Comparison of ENCODE assay signal across 9 cellular contexts in the genomic region with DNA sequence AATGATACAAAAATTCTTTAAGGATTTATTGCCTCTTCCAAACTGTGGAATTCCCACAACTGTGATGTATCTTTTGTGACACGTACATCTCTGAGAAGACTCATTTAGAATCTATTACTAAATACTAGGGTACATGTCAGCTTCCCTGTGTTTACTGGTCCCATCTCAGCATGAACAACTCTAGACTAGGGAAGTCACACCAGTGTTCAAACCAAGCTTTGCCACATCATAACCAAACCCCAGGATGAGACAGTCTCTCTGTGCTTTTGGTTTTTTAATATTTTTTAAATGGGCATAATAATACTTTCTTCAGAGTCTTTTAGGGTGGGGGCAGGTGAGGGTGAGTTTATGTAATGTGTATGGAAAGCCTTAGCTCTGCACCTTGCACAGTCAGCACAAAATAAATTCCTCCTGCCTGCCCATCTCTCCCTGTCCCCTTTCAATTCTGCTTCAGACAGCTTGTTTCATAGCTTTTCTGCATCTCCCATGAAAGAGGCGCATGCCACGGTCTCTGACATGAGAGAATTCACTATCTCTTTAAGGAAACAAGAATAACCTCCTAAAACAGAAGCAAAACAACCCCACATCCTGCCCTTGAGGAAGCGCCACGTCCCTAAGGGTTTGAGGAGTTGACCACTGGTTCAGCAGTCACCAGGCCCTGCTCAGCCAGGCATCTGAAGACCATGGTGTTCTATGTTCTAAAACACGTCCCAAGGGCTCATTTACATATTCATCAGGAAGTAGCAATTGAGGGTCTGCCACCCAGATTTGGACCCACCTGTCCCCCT.
DNase-seq lines count a peak whose midpoint lies in the region; ATAC-seq and TF ChIP-seq lines count a peak whose summit lies in the region.
"Had no signal": no experiment of that assay in that cellular context is flagged by ENCODE, and none has a peak within 500 bp of the region (broad histone marks: within the 10 kb centered on the region; RNA-seq: fewer than 3 reads in every experiment).

No MANE protein-coding gene starts in this region.

- H3K4me1 ChIP-seq in OCI-LY7 (ENCODE audit: insufficient read depth, low read length, poor library complexity, severe bottlenecking) = peaks cover 15% of the 10 kb centered on the region
- peaks cover 0 to 11% (median 4%) of the 10 kb centered on the region in 4 donors for H3K4me1 ChIP-seq in tibial nerve
- H3K4me1 ChIP-seq: BE2C had no signal

- no peaks in the 10 kb centered on the region for H3K27me3 ChIP-seq in tibial nerve
- H3K27me3 ChIP-seq: BE2C had no signal

- H3K79me2 ChIP-seq in OCI-LY7 (ENCODE audit: insufficient read depth, low read depth, low read length) = no peaks in the 10 kb centered on the region

- no peaks in the 10 kb centered on the region for H3K36me3 Mint-ChIP-seq in activated naive CD8-positive, alpha-beta T cell treated with anti-CD3 and anti-CD28 coated beads, Interleukin-2, amount 10 ng/mL, durations not matched to agents 7 days and 5 days
- H3K36me3 Mint-ChIP-seq in activated naive CD8-positive, alpha-beta T cell treated with anti-CD3 and anti-CD28 coated beads for 36 hours = no peaks in the 10 kb centered on the region
- H3K36me3 Mint-ChIP-seq in stimulated activated naive CD8-positive, alpha-beta T cell treated with anti-CD3 and anti-CD28 coated beads, Interleukin-15, Interleukin-2, amounts not matched to agents 100 ng/mL and 50 ng/mL, for 24 hours (ENCODE audit: low read depth) = no peaks in the 10 kb centered on the region

- no peak overlapping the region for H2AFZ ChIP-seq in OCI-LY7 (ENCODE audit: low read length)

- peaks cover 3% of the 10 kb centered on the region; the same call in 1 of the 2 replicates for H3K9me2 ChIP-seq in OCI-LY7 (ENCODE audit: insufficient read depth, low read length)

- H3K4me2 ChIP-seq in OCI-LY7 (ENCODE audit: low read length) = peak overlapping the region; percentile 49

- intact Hi-C loops in OCI-LY7 (cut with micrococcal nuclease; ENCODE audit: unreplicated experiment) = loop anchor here (5.0 kb wide), 1 partner anchor 175 kb away; the partner anchor contains the start of gene USP12

- TF ChIP-seq EP300 in tibial nerve (IDR thresholded peaks at IDR 0.05) = no peak

- no peak overlapping the region for H3K27ac Mint-ChIP-seq in activated naive CD8-positive, alpha-beta T cell treated with anti-CD3 and anti-CD28 coated beads, Interleukin-2, amount 10 ng/mL, durations not matched to agents 7 days and 5 days
- no peak overlapping the region for H3K27ac Mint-ChIP-seq in activated naive CD8-positive, alpha-beta T cell treated with anti-CD3 and anti-CD28 coated beads for 36 hours
- H3K27ac Mint-ChIP-seq in stimulated activated naive CD8-positive, alpha-beta T cell treated with anti-CD3 and anti-CD28 coated beads, Interleukin-15, Interleukin-2, amounts not matched to agents 100 ng/mL and 50 ng/mL, for 24 hours = no peak overlapping the region

- no peak for DNase-seq in activated naive CD8-positive, alpha-beta T cell treated with anti-CD3 and anti-CD28 coated beads, Interleukin-2, amount 10 ng/mL, durations not matched to agents 7 days and 5 days
- DNase-seq in activated naive CD8-positive, alpha-beta T cell treated with anti-CD3 and anti-CD28 coated beads for 36 hours = no peak
- DNase-seq in OCI-LY7 (ENCODE audit: low spot score) (peak; percentile 75), NCI-H1417 treated with DMSO at 0.1 percent for 48 hours (lab: John Stamatoyannopoulos, UW) (no peak), medulla oblongata (ENCODE audit: extremely low spot score) (no peak), tibial nerve (ENCODE audit: low spot score in 2 of 2) (no peak)
- DNase-seq: BE2C had no signal

- CTCF ChIA-PET in OCI-LY7 (lab: Charles Lee; ENCODE audit: unreplicated experiment) = no interaction called here

- H4K20me1 ChIP-seq in OCI-LY7 (ENCODE audit: insufficient read depth, low read length) = no peaks in the 10 kb centered on the region

- H3K36me3 ChIP-seq in OCI-LY7 (ENCODE audit: insufficient read depth, low read length) = no peaks in the 10 kb centered on the region; the same call in 1 of the 2 replicates
- no peaks in the 10 kb centered on the region for H3K36me3 ChIP-seq in tibial nerve
- H3K36me3 ChIP-seq: BE2C had no signal

- no TSS peak for BruUV-seq in OCI-LY7 (replicated peaks; lab: Mats Ljungman, UMichigan)

- peaks cover 19% of the 10 kb centered on the region for H3K27me3 Mint-ChIP-seq in activated naive CD8-positive, alpha-beta T cell treated with anti-CD3 and anti-CD28 coated beads, Interleukin-2, amount 10 ng/mL, durations not matched to agents 7 days and 5 days
- H3K27me3 Mint-ChIP-seq in activated naive CD8-positive, alpha-beta T cell treated with anti-CD3 and anti-CD28 coated beads for 36 hours = peaks cover 18% of the 10 kb centered on the region
- peaks cover 27% of the 10 kb centered on the region for H3K27me3 Mint-ChIP-seq in stimulated activated naive CD8-positive, alpha-beta T cell treated with anti-CD3 and anti-CD28 coated beads, Interleukin-15, Interleukin-2, amounts not matched to agents 100 ng/mL and 50 ng/mL, for 24 hours

- peaks cover 10% of the 10 kb centered on the region for H3K4me1 Mint-ChIP-seq in activated naive CD8-positive, alpha-beta T cell treated with anti-CD3 and anti-CD28 coated beads, Interleukin-2, amount 10 ng/mL, durations not matched to agents 7 days and 5 days
- H3K4me1 Mint-ChIP-seq in activated naive CD8-positive, alpha-beta T cell treated with anti-CD3 and anti-CD28 coated beads for 36 hours = peaks cover 4% of the 10 kb centered on the region
- H3K4me1 Mint-ChIP-seq in stimulated activated naive CD8-positive, alpha-beta T cell treated with anti-CD3 and anti-CD28 coated beads, Interleukin-15, Interleukin-2, amounts not matched to agents 100 ng/mL and 50 ng/mL, for 24 hours (ENCODE audit: low read depth) = peaks cover 8% of the 10 kb centered on the region

- WGBS in tibial nerve, 2 donors = 63% methylated on average over 6 of the region's 6 CpGs

- no peaks in the 10 kb centered on the region for H3K9me3 Mint-ChIP-seq in activated naive CD8-positive, alpha-beta T cell treated with anti-CD3 and anti-CD28 coated beads, Interleukin-2, amount 10 ng/mL, durations not matched to agents 7 days and 5 days
- H3K9me3 Mint-ChIP-seq in activated naive CD8-positive, alpha-beta T cell treated with anti-CD3 and anti-CD28 coated beads for 36 hours = no peaks in the 10 kb centered on the region
- no peaks in the 10 kb centered on the region for H3K9me3 Mint-ChIP-seq in stimulated activated naive CD8-positive, alpha-beta T cell treated with anti-CD3 and anti-CD28 coated beads, Interleukin-15, Interleukin-2, amounts not matched to agents 100 ng/mL and 50 ng/mL, for 24 hours

- POLR2A ChIA-PET in activated naive CD8-positive, alpha-beta T cell treated with anti-CD3 and anti-CD28 coated beads, Interleukin-2, amount 10 ng/mL, durations not matched to agents 7 days and 5 days (lab: Charles Lee) = interaction anchor here (0.7 kb wide), 1 partner anchor 50 kb away, joined by 4 read pairs; no protein-coding TSS in a partner anchor
- POLR2A ChIA-PET in OCI-LY7 (lab: Charles Lee) = interaction anchor here (0.6 to 1.8 kb wide), 10 partner anchors 12 to 1667 kb away, joined by 3 to 14 read pairs (median 4); no protein-coding TSS in a partner anchor

- H3K4me3 ChIP-seq in OCI-LY7 (ENCODE audit: low read depth, low read length, poor library complexity, severe bottlenecking) (peak overlapping the region; percentile 10), tibial nerve (no peak overlapping the region)

- TF ChIP-seq CTCF in OCI-LY7 (conservative IDR thresholded peaks at IDR 0.05; ENCODE audit: low read length) (no peak), tibial nerve (IDR thresholded peaks at IDR 0.05) (no peak)

- H3K4me3 Mint-ChIP-seq in activated naive CD8-positive, alpha-beta T cell treated with anti-CD3 and anti-CD28 coated beads, Interleukin-2, amount 10 ng/mL, durations not matched to agents 7 days and 5 days = peak overlapping the region; percentile 34
- no peak overlapping the region for H3K4me3 Mint-ChIP-seq in activated naive CD8-positive, alpha-beta T cell treated with anti-CD3 and anti-CD28 coated beads for 36 hours
- peak overlapping the region; percentile 10 for H3K4me3 Mint-ChIP-seq in stimulated activated naive CD8-positive, alpha-beta T cell treated with anti-CD3 and anti-CD28 coated beads, Interleukin-15, Interleukin-2, amounts not matched to agents 100 ng/mL and 50 ng/mL, for 24 hours

- TF ChIP-seq POLR2A in tibial nerve (IDR thresholded peaks at IDR 0.05) = no peak

- no peak overlapping the region for H3K27ac ChIP-seq in OCI-LY7 (ENCODE audit: low read depth, low read length, poor library complexity, severe bottlenecking)
- no peak overlapping the region for H3K27ac ChIP-seq in tibial nerve

- ATAC-seq in activated naive CD8-positive, alpha-beta T cell treated with anti-CD3 and anti-CD28 coated beads, Interleukin-2, amount 10 ng/mL, durations not matched to agents 7 days and 5 days (ENCODE audit: low read depth) = peak; percentile 50
- peak; percentile 76 for ATAC-seq in HG02798 (IDR thresholded peaks at IDR 0.05; ENCODE audit: poor library complexity, unreplicated experiment)

- H3K9me3 ChIP-seq in OCI-LY7 (ENCODE audit: low read length) (peaks cover 10% of the 10 kb centered on the region), tibial nerve (peaks cover 0 to 5% (median 0%) of the 10 kb centered on the region in 4 donors)
- H3K9me3 ChIP-seq: BE2C had no signal
